3 cellular contexts compared by ENCODE assay signal in genomic region chr9:11663913-11664312, GRCh38.
TF ChIP-seq lines count a peak whose summit lies in the region.

No MANE protein-coding gene starts in this region.

TF ChIP-seq in HepG2, 621 proteins besides CTCF, POLR2A, EP300 and RAD21:
- TF ChIP-seq CEBPB (IDR thresholded peaks at IDR 0.05; ENCODE audit: borderline replicate concordance, low read depth, low read length) (peak; percentile 50; the same call in 1 of the 2 replicates), FOXO1 (CRISPR knock-in tag; IDR thresholded peaks at IDR 0.05) (no peak), ETV5 (CRISPR knock-in tag; IDR thresholded peaks at IDR 0.05; ENCODE audit: borderline replicate concordance) (no peak), KIAA2018 (CRISPR knock-in tag; IDR thresholded peaks at IDR 0.05; ENCODE audit: borderline replicate concordance) (no peak), ZBTB43 (CRISPR knock-in tag; conservative IDR thresholded peaks at IDR 0.05) (no peak), ZNF354B (CRISPR knock-in tag; IDR thresholded peaks at IDR 0.05) (no peak)

TF ChIP-seq in IMR-90, 13 proteins besides CTCF, POLR2A, EP300 and RAD21:
- TF ChIP-seq CEBPB (IDR thresholded peaks at IDR 0.05; ENCODE audit: low read depth, low read length): peak; percentile 73
- no peak for TF ChIP-seq MXI1 (IDR thresholded peaks at IDR 0.05; ENCODE audit: borderline replicate concordance, low read depth, low read length)
- TF ChIP-seq MAFK (IDR thresholded peaks at IDR 0.05; ENCODE audit: low read depth, low read length): no peak

TF ChIP-seq in H1, 55 proteins besides CTCF, POLR2A, EP300 and RAD21:
- TF ChIP-seq RXRA (IDR thresholded peaks at IDR 0.05; ENCODE audit: insufficient read depth, low read depth, low read length) (no peak), CEBPB (IDR thresholded peaks at IDR 0.05; ENCODE audit: low read depth, low read length) (peak; percentile 79; the same call in 1 of the 2 replicates)
